1 cellular context compared by ENCODE assay signal in genomic region chr18:22169011-22169888, GRCh38.
TF ChIP-seq lines count a peak whose summit lies in the region.

GATA6 (plus strand) TSS chr18:22169589; CDS start chr18:22171145, 1,556 bp downstream.

TF ChIP-seq in K562, 482 proteins besides CTCF, POLR2A, EP300 and RAD21 (continued from another document):
- TF ChIP-seq VEZF1 (CRISPR knock-in tag; IDR thresholded peaks at IDR 0.05) (peak; percentile 28; the same call in 1 of the 2 replicates), NFYB (IDR thresholded peaks at IDR 0.05; ENCODE audit: extremely low read depth, insufficient read length) (no peak), MAZ (CRISPR knock-in tag; conservative IDR thresholded peaks at IDR 0.05 in 1 of 2, IDR thresholded peaks at IDR 0.05 in 1 of 2) (0 out of 4 replicates have a peak, but pooled peaks of 1 of the 2 experiments have one; percentile 7), GABPA (tag; conservative IDR thresholded peaks at IDR 0.05; ENCODE audit: low read depth) (no peak), JUN (IDR thresholded peaks at IDR 0.05; ENCODE audit: borderline replicate concordance, low read depth, low read length) (no peak), JUN (CRISPR knock-in tag; IDR thresholded peaks at IDR 0.05; ENCODE audit: borderline replicate concordance) (no peak), MXD1 (CRISPR knock-in tag; IDR thresholded peaks at IDR 0.05; ENCODE audit: borderline replicate concordance, poor library complexity, severe bottlenecking) (no peak), NR1H2 (CRISPR knock-in tag; IDR thresholded peaks at IDR 0.05) (no peak), XRCC3 (IDR thresholded peaks at IDR 0.05) (no peak), ZBTB33 (CRISPR knock-in tag; IDR thresholded peaks at IDR 0.05) (no peak), ZNF239 (CRISPR knock-in tag; IDR thresholded peaks at IDR 0.05) (0 out of 2 replicates have a peak, but pooled peaks have one; percentile 6), PRPF4 (IDR thresholded peaks at IDR 0.05; ENCODE audit: insufficient read depth, low read depth, low read length, poor library complexity, severe bottlenecking) (no peak), CEBPG (CRISPR knock-in tag; IDR thresholded peaks at IDR 0.05) (no peak), CEBPG (tag; conservative IDR thresholded peaks at IDR 0.05 in 1 of 2, IDR thresholded peaks at IDR 0.05 in 1 of 2) (no peak), NCOA2 (IDR thresholded peaks at IDR 0.05; ENCODE audit: partially characterized antibody in 2 of 2) (no peak), BCLAF1 (IDR thresholded peaks at IDR 0.05; ENCODE audit: borderline replicate concordance in 1 of 2, control insufficient read depth in 1 of 2, low read depth in 2 of 2, low read length in 1 of 2) (no peak), SMAD4 (CRISPR knock-in tag; conservative IDR thresholded peaks at IDR 0.05) (no peak), NONO (IDR thresholded peaks at IDR 0.05; ENCODE audit: low read depth in 2 of 2, low read length in 1 of 2) (no peak), MTA3 (IDR thresholded peaks at IDR 0.05; ENCODE audit: borderline replicate concordance) (0 out of 2 replicates have a peak, but pooled peaks have one; percentile 21), NCOA4 (IDR thresholded peaks at IDR 0.05; ENCODE audit: partially characterized antibody) (no peak), NFIC (IDR thresholded peaks at IDR 0.05) (no peak), ZNF3 (CRISPR knock-in tag; IDR thresholded peaks at IDR 0.05) (no peak), HBP1 (CRISPR knock-in tag; IDR thresholded peaks at IDR 0.05) (no peak), YY1 (IDR thresholded peaks at IDR 0.05; ENCODE audit: borderline replicate concordance in 1 of 3, control insufficient read depth in 1 of 3, extremely low read depth in 1 of 3, insufficient read depth in 3 of 3, insufficient read length in 1 of 3, insufficient replicate concordance in 2 of 3, low read depth in 1 of 3, low read length in 2 of 3) (peak in 1 of 3 experiments; percentile 9), ZNF445 (CRISPR knock-in tag; IDR thresholded peaks at IDR 0.05; ENCODE audit: low read depth) (no peak), STAG1 (CRISPR knock-in tag; IDR thresholded peaks at IDR 0.05; ENCODE audit: borderline replicate concordance) (no peak), NR2C1 (IDR thresholded peaks at IDR 0.05) (no peak), NR2C1 (tag; IDR thresholded peaks at IDR 0.05) (no peak), IRF9 (tag; IDR thresholded peaks at IDR 0.05) (no peak), HNRNPLL (IDR thresholded peaks at IDR 0.05; ENCODE audit: low read depth, low read length, poor library complexity, severe bottlenecking) (no peak), ZNF512 (tag; IDR thresholded peaks at IDR 0.05) (peak; percentile 20; the same call in 1 of the 2 replicates), MBD2 (IDR thresholded peaks at IDR 0.05; ENCODE audit: borderline replicate concordance, low read depth) (no peak), SRSF7 (optimal IDR thresholded peaks at IDR 0.05; ENCODE audit: low read depth, low read length) (peak; percentile 17), TEAD2 (tag; IDR thresholded peaks at IDR 0.05) (no peak), HOXB6 (CRISPR knock-in tag; IDR thresholded peaks at IDR 0.05; ENCODE audit: borderline replicate concordance) (no peak), EGR1 (conservative IDR thresholded peaks at IDR 0.05) (peak; percentile 57; the same call in 1 of the 2 replicates), ZBTB7A (IDR thresholded peaks at IDR 0.05; ENCODE audit: borderline replicate concordance, control insufficient read depth, low read depth, low read length) (peak; percentile 47; the same call in 1 of the 2 replicates), COPS2 (conservative IDR thresholded peaks at IDR 0.05) (no peak), ZKSCAN3 (CRISPR knock-in tag; IDR thresholded peaks at IDR 0.05) (no peak), ELF2 (CRISPR knock-in tag; IDR thresholded peaks at IDR 0.05) (no peak), RB1 (IDR thresholded peaks at IDR 0.05; ENCODE audit: low read depth) (peak; percentile 55; the same call in 1 of the 2 replicates), ZNF165 (CRISPR knock-in tag; IDR thresholded peaks at IDR 0.05; ENCODE audit: borderline replicate concordance) (no peak), SMARCC2 (IDR thresholded peaks at IDR 0.05; ENCODE audit: low read depth) (no peak), CTBP1 (IDR thresholded peaks at IDR 0.05; ENCODE audit: borderline replicate concordance) (peak; percentile 41; the same call in 1 of the 2 replicates), RBFOX2 (IDR thresholded peaks at IDR 0.05; ENCODE audit: low read depth, low read length) (peak; percentile 60), PHF20 (IDR thresholded peaks at IDR 0.05; ENCODE audit: partially characterized antibody) (peak; percentile 23), ETS1 (conservative IDR thresholded peaks at IDR 0.05; ENCODE audit: control insufficient read depth, low read depth, low read length) (no peak), UBTF (IDR thresholded peaks at IDR 0.05; ENCODE audit: borderline replicate concordance in 1 of 2, low read depth in 2 of 2, low read length in 2 of 2) (peak in 1 of 2 experiments; percentile 82; a peak in 2 of 4 replicates), MEF2A (IDR thresholded peaks at IDR 0.05; ENCODE audit: control insufficient read depth, low read depth, low read length) (no peak), SMARCE1 (IDR thresholded peaks at IDR 0.05) (no peak), ZNF232 (CRISPR knock-in tag; IDR thresholded peaks at IDR 0.05) (no peak), GATAD2B (IDR thresholded peaks at IDR 0.05; ENCODE audit: borderline replicate concordance) (no peak)
